In genomic region chr4:28799696-28800095, GRCh38 we compare ENCODE assay signal across 16 cellular contexts.
A peak's percentile ranks its signal among the peaks of the same experiment; 100 is the strongest.
DNase-seq lines count a peak whose midpoint lies in the region; FAIRE-seq and TF ChIP-seq lines count a peak whose summit lies in the region.
"Had no signal": no experiment of that assay in that cellular context is flagged by ENCODE, and none has a peak within 500 bp of the region (broad histone marks: within the 10 kb centered on the region; RNA-seq: fewer than 3 reads in every experiment).

No MANE protein-coding gene starts in this region.

- H3K27ac Mint-ChIP-seq in astrocyte (ENCODE audit: unreplicated experiment) (no peak overlapping the region), chondrocyte (ENCODE audit: unreplicated experiment) (no peak overlapping the region)
- H3K27ac Mint-ChIP-seq: HFFc6 had no signal

- H3K9me3 ChIP-seq in astrocyte (ENCODE audit: insufficient read depth, low read depth, low read length) (no peaks in the 10 kb centered on the region), left ventricle myocardium inferior (replicated peaks) (peaks cover 6% of the 10 kb centered on the region), smooth muscle cell (replicated peaks; ENCODE audit: low read depth) (no peaks in the 10 kb centered on the region)

- no peaks in the 10 kb centered on the region for H3K36me3 Mint-ChIP-seq in astrocyte (ENCODE audit: low read depth, unreplicated experiment)
- H3K36me3 Mint-ChIP-seq in chondrocyte (ENCODE audit: low read depth) = no peaks in the 10 kb centered on the region
- H3K36me3 Mint-ChIP-seq: CD14-positive monocyte had no signal

- H3K9ac ChIP-seq in astrocyte (ENCODE audit: low read length) (no peak overlapping the region), smooth muscle cell (ENCODE audit: low read depth) (no peak overlapping the region)
- H3K9ac ChIP-seq: KMS-11 had no signal

- 22% methylated on average over 2 of the region's 2 CpGs for WGBS in smooth muscle cell (ENCODE audit: low lambda C conversion rate)

- peaks cover 7% of the 10 kb centered on the region for H3F3A ChIP-seq in smooth muscle cell (ENCODE audit: low read depth)

- H3K79me2 ChIP-seq in astrocyte (ENCODE audit: insufficient read depth, low read length) (no peaks in the 10 kb centered on the region), smooth muscle cell (ENCODE audit: low read depth) (no peaks in the 10 kb centered on the region)

- H3K4me3 ChIP-seq in astrocyte (ENCODE audit: insufficient read depth, low read depth, low read length) = no peak overlapping the region
- no peak overlapping the region for H3K4me3 ChIP-seq in left ventricle myocardium inferior
- no peak overlapping the region for H3K4me3 ChIP-seq in smooth muscle cell

- no peak for FAIRE-seq in astrocyte (lab: Jason Lieb, UNC)
- FAIRE-seq: GM19239 had no signal

- peak; percentile 69 for DNase-seq in NCI-H82 (lab: John Stamatoyannopoulos, UW)
- DNase-seq in astrocyte (ENCODE audit: low read depth) = peak; percentile 4
- no peak for DNase-seq in left ventricle myocardium inferior
- no peak for DNase-seq in smooth muscle cell (lab: John Stamatoyannopoulos, UW; ENCODE audit: unreplicated experiment)
- DNase-seq in AML-193 (lab: John Stamatoyannopoulos, UW) = no peak
- DNase-seq in ureter (ENCODE audit: low spot score) = no peak
- DNase-seq in chondrocyte (ENCODE audit: low spot score) = no peak
- DNase-seq: HFFc6, NCI-H1436, NCI-H2029 treated with DMSO at 0.1 percent for 48 hours, NCI-H510A, NCI-H774, SHP77 had no signal

- H3K4me1 ChIP-seq in astrocyte (ENCODE audit: insufficient read depth, low read length) = no peaks in the 10 kb centered on the region
- peaks cover 23% of the 10 kb centered on the region for H3K4me1 ChIP-seq in left ventricle myocardium inferior
- H3K4me1 ChIP-seq in smooth muscle cell (ENCODE audit: low read depth) = peaks cover 7% of the 10 kb centered on the region

- no peak overlapping the region for H3K27ac ChIP-seq in astrocyte (ENCODE audit: low read depth, low read length)
- H3K27ac ChIP-seq in left ventricle myocardium inferior (replicated peaks) = peak overlapping the region; percentile 62
- H3K27ac ChIP-seq in smooth muscle cell (ENCODE audit: low read depth) = peak overlapping the region; percentile 50
- H3K27ac ChIP-seq: KMS-11 had no signal

- no peaks in the 10 kb centered on the region for H4K20me1 ChIP-seq in astrocyte (ENCODE audit: insufficient read depth, low read length)
- no peaks in the 10 kb centered on the region for H4K20me1 ChIP-seq in smooth muscle cell (ENCODE audit: low read depth)

- H3K4me3 Mint-ChIP-seq in astrocyte (ENCODE audit: unreplicated experiment) = no peak overlapping the region
- no peak overlapping the region for H3K4me3 Mint-ChIP-seq in chondrocyte (ENCODE audit: unreplicated experiment)
- H3K4me3 Mint-ChIP-seq: CD14-positive monocyte, HFFc6 had no signal

- no peaks in the 10 kb centered on the region for H3K9me3 Mint-ChIP-seq in astrocyte (ENCODE audit: unreplicated experiment)
- no peaks in the 10 kb centered on the region for H3K9me3 Mint-ChIP-seq in chondrocyte (ENCODE audit: low read depth)
- H3K9me3 Mint-ChIP-seq: CD14-positive monocyte, HFFc6 had no signal

- no peak overlapping the region for H3K4me2 ChIP-seq in astrocyte (ENCODE audit: low read length)
- peak overlapping the region; percentile 59 for H3K4me2 ChIP-seq in smooth muscle cell
- H3K4me2 ChIP-seq: KMS-11 had no signal

- no peaks in the 10 kb centered on the region for H3K27me3 ChIP-seq in astrocyte (ENCODE audit: insufficient read depth, low read length)
- H3K27me3 ChIP-seq in left ventricle myocardium inferior (ENCODE audit: low read depth) = no peaks in the 10 kb centered on the region
- no peaks in the 10 kb centered on the region for H3K27me3 ChIP-seq in smooth muscle cell (ENCODE audit: low read depth)

- intact Hi-C loops in left ventricle myocardium inferior (cut with micrococcal nuclease) = no loop called here

- H3K27me3 Mint-ChIP-seq in astrocyte (ENCODE audit: low read depth, unreplicated experiment) (no peaks in the 10 kb centered on the region), chondrocyte (ENCODE audit: low read depth) (no peaks in the 10 kb centered on the region)

- H2AFZ ChIP-seq in astrocyte (ENCODE audit: low read depth, low read length) (no peak overlapping the region), smooth muscle cell (ENCODE audit: low read depth) (no peak overlapping the region)

- H3K4me1 Mint-ChIP-seq in astrocyte (ENCODE audit: low read depth, unreplicated experiment) (peaks cover 2% of the 10 kb centered on the region), chondrocyte (ENCODE audit: low read depth) (peaks cover 3% of the 10 kb centered on the region)
- H3K4me1 Mint-ChIP-seq: CD14-positive monocyte had no signal

- H3K36me3 ChIP-seq in astrocyte (ENCODE audit: insufficient read depth, low read length) = no peaks in the 10 kb centered on the region
- H3K36me3 ChIP-seq in left ventricle myocardium inferior = no peaks in the 10 kb centered on the region
- no peaks in the 10 kb centered on the region for H3K36me3 ChIP-seq in smooth muscle cell (ENCODE audit: low read depth)

- TF ChIP-seq CTCF in astrocyte (IDR thresholded peaks at IDR 0.05; ENCODE audit: insufficient read depth, low read depth, low read length) = no peak
- no peak for TF ChIP-seq CTCF in left ventricle myocardium inferior (IDR thresholded peaks at IDR 0.05; ENCODE audit: borderline replicate concordance)
- no peak for TF ChIP-seq CTCF in smooth muscle cell (IDR thresholded peaks at IDR 0.05; ENCODE audit: borderline replicate concordance, insufficient read depth, poor library complexity, severe bottlenecking)
- no peak for TF ChIP-seq CTCF in chondrocyte (IDR thresholded peaks at IDR 0.05)

Comparison
In these comparisons a context has a peak if more than half of its experiments do, and no peak if none do; other contexts are left out.
1. DNase-seq: peak in NCI-H82 (single experiment) and astrocyte (single experiment); none in left ventricle myocardium inferior (single experiment), smooth muscle cell (single experiment), AML-193 (0 of 2), ureter (single experiment) and chondrocyte (single experiment).